9 cellular contexts compared by ENCODE assay signal in genomic region chr19:41997851-41998229, GRCh38. TPM values are rescaled to one million over a fixed set of nuclear protein-coding genes. Genes with fewer than 3 reads are reported as not detected.
DNase-seq lines count a peak whose midpoint lies in the region; ATAC-seq and TF ChIP-seq lines count a peak whose summit lies in the region.
"Had no signal": no experiment of that assay in that cellular context is flagged by ENCODE, and none has a peak within 500 bp of the region (broad histone marks: within the 10 kb centered on the region; RNA-seq: fewer than 3 reads in every experiment).

No MANE protein-coding gene starts in this region.

- H3K27ac ChIP-seq in parathyroid adenoma: peak overlapping the region; percentile 90

- DNase-seq in activated T-cell treated with anti-CD3 and anti-CD28 coated beads, Interleukin-2, amount 50 U/mL, for 48 hours: peak; percentile 30 to 31
- no peak for DNase-seq in activated T-cell treated with anti-CD3 and anti-CD28 coated beads, Interleukin-2, amount 50 U/mL, for 24 hours
- DNase-seq in NB4 (ENCODE audit: low read depth): peak; percentile 11
- DNase-seq in activated B cell treated with CpG ODN at 0.5 μM for 24 hours: no peak
- DNase-seq in activated effector memory CD4-positive, alpha-beta T cell treated with Interleukin-2 at 50 U/mL for 16 hours: no peak
- no peak for DNase-seq in hepatic stellate cell (ENCODE audit: low spot score)

- H3K27ac Mint-ChIP-seq in activated T-cell treated with anti-CD3 and anti-CD28 coated beads, Interleukin-2, amount 50 U/mL, for 24 hours: no peak overlapping the region
- no peak overlapping the region for H3K27ac Mint-ChIP-seq in activated B cell treated with CpG ODN at 0.5 μM for 24 hours

- peaks cover 30% of the 10 kb centered on the region for H3K4me1 ChIP-seq in parathyroid adenoma

- peaks cover 28% of the 10 kb centered on the region for H3K4me1 Mint-ChIP-seq in activated T-cell treated with anti-CD3 and anti-CD28 coated beads, Interleukin-2, amount 50 U/mL, for 24 hours (ENCODE audit: low read depth)
- H3K4me1 Mint-ChIP-seq in activated B cell treated with CpG ODN at 0.5 μM for 24 hours: peaks cover 35% of the 10 kb centered on the region

- H3K36me3 ChIP-seq in parathyroid adenoma (ENCODE audit: control insufficient read depth, insufficient read depth, low read length): no peaks in the 10 kb centered on the region

- H3K4me3 Mint-ChIP-seq in activated T-cell treated with anti-CD3 and anti-CD28 coated beads, Interleukin-2, amount 50 U/mL, for 24 hours: no peak overlapping the region
- H3K4me3 Mint-ChIP-seq in activated B cell treated with CpG ODN at 0.5 μM for 24 hours: peak overlapping the region; percentile 48

- intact Hi-C loops in activated B cell treated with CpG ODN at 0.5 μM for 24 hours (cut with micrococcal nuclease): no loop called here

- H3K9me3 Mint-ChIP-seq in activated T-cell treated with anti-CD3 and anti-CD28 coated beads, Interleukin-2, amount 50 U/mL, for 24 hours: no peaks in the 10 kb centered on the region
- H3K9me3 Mint-ChIP-seq in activated B cell treated with CpG ODN at 0.5 μM for 24 hours: no peaks in the 10 kb centered on the region

- ATAC-seq in activated B cell treated with CpG ODN at 0.5 μM for 24 hours (ENCODE audit: low read depth) (no peak), HG03439 (IDR thresholded peaks at IDR 0.05; ENCODE audit: unreplicated experiment) (no peak)

- no peak overlapping the region for H3K4me2 ChIP-seq in parathyroid adenoma (ENCODE audit: low read length)

- no peaks in the 10 kb centered on the region for H3K27me3 ChIP-seq in parathyroid adenoma (ENCODE audit: control insufficient read depth, insufficient read depth, low read length)

- TF ChIP-seq CTCF in NB4 (IDR thresholded peaks at IDR 0.05; ENCODE audit: low read depth, low read length) (no peak), activated B cell treated with CpG ODN at 0.5 μM for 24 hours (IDR thresholded peaks at IDR 0.05) (no peak), parathyroid adenoma (IDR thresholded peaks at IDR 0.05) (no peak)

- POLR2A ChIA-PET in activated B cell treated with CpG ODN at 0.5 μM for 24 hours (lab: Charles Lee): interaction anchor here (0.6 to 0.7 kb wide), 2 partner anchors 14 to 41 kb away, joined by 4 to 8 read pairs; no protein-coding TSS in a partner anchor

- peaks cover 73% of the 10 kb centered on the region for H3K27me3 Mint-ChIP-seq in activated T-cell treated with anti-CD3 and anti-CD28 coated beads, Interleukin-2, amount 50 U/mL, for 24 hours
- peaks cover 57% of the 10 kb centered on the region for H3K27me3 Mint-ChIP-seq in activated B cell treated with CpG ODN at 0.5 μM for 24 hours

- no peaks in the 10 kb centered on the region for H3K36me3 Mint-ChIP-seq in activated T-cell treated with anti-CD3 and anti-CD28 coated beads, Interleukin-2, amount 50 U/mL, for 24 hours (ENCODE audit: low read depth)
- H3K36me3 Mint-ChIP-seq in activated B cell treated with CpG ODN at 0.5 μM for 24 hours (ENCODE audit: low read depth): no peaks in the 10 kb centered on the region

- peak overlapping the region; percentile 59 for H2AFZ ChIP-seq in parathyroid adenoma

- no peaks in the 10 kb centered on the region for H3K79me2 ChIP-seq in parathyroid adenoma

- H3K4me3 ChIP-seq in NB4 (ENCODE audit: low read depth, low read length) (no peak overlapping the region), parathyroid adenoma (ENCODE audit: low read depth, low read length) (no peak overlapping the region)

- CTCF ChIA-PET in activated B cell treated with CpG ODN at 0.5 μM for 24 hours (lab: Charles Lee): no interaction called here

- no peak for TF ChIP-seq POLR2A in NB4 (IDR thresholded peaks at IDR 0.05; ENCODE audit: extremely low read depth, insufficient read length)

- H3K9ac ChIP-seq in parathyroid adenoma: no peak overlapping the region

- no peaks in the 10 kb centered on the region for H3K9me3 ChIP-seq in parathyroid adenoma (ENCODE audit: control insufficient read depth, low read length)

RNA-seq across cellular contexts. Expression of gene ATP1A3, which starts 3.8 kb away (rescaled TPM):
- total RNA-seq in activated B cell treated with CpG ODN at 0.5 μM for 24 hours: 1.4 and 1.8 TPM in 2 replicates
- total RNA-seq: kidney epithelial cell had no signal

RNA-seq across cellular contexts. Expression of gene RABAC1, which starts 38.7 kb away (rescaled TPM):
- total RNA-seq in activated B cell treated with CpG ODN at 0.5 μM for 24 hours: 96.7 and 102 TPM in 2 replicates

Comparison
In these comparisons a context has a peak if more than half of its experiments do, and no peak if none do; other contexts are left out.
1. DNase-seq: peak in activated T-cell treated with anti-CD3 and anti-CD28 coated beads, Interleukin-2, amount 50 U/mL, for 48 hours (2 of 2) and NB4 (single experiment); none in activated T-cell treated with anti-CD3 and anti-CD28 coated beads, Interleukin-2, amount 50 U/mL, for 24 hours (single experiment), activated B cell treated with CpG ODN at 0.5 μM for 24 hours (single experiment), activated effector memory CD4-positive, alpha-beta T cell treated with Interleukin-2 at 50 U/mL for 16 hours (single experiment) and hepatic stellate cell (single experiment).